31 cellular contexts compared by ENCODE assay signal in the genomic region with DNA sequence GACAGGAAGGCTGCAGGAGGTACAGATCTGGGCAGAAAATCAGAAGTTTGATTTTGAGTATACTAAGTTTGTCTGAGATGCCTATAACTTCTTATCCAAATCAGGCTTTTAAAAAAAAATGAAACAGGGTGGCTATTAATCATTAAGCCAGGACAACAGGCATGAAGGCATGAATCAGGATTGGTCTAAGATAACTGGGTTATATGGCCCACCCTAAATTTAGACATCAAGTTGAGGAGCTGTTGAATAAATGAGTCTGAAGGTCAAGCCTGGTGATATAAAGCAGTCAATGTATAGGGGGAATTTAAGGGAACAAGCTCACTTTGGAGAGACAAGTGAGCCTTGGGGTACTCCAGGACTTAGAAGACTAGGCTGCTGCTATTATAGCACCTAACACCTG. TPM values are rescaled to one million over a fixed set of nuclear protein-coding genes. Genes with fewer than 3 reads are reported as not detected.
"Had no signal": no experiment of that assay in that cellular context is flagged by ENCODE, and none has a peak within 500 bp of the region (broad histone marks: within the 10 kb centered on the region; RNA-seq: fewer than 3 reads in every experiment).

No MANE protein-coding gene starts in this region.

- H3K27ac ChIP-seq: ascending aorta, WERI-Rb-1 had no signal

- H3K9me3 ChIP-seq: ascending aorta had no signal

- H3K4me3 ChIP-seq: ascending aorta, K562 had no signal

- H3K4me3 Mint-ChIP-seq: activated CD4-positive, alpha-beta memory T cell treated with anti-CD3 and anti-CD28 coated beads, Interleukin-2, amount 10 ng/mL, durations not matched to agents 7 days and 5 days; activated naive CD8-positive, alpha-beta T cell treated with anti-CD3 and anti-CD28 coated beads for 36 hours; activated T-cell treated with anti-CD3 and anti-CD28 coated beads, Interleukin-2, amount 50 U/mL, for 72 hours; activated T-helper 17 cell treated with anti-CD3 and anti-CD28 coated beads, Interleukin-2, amount 50 U/mL, for 72 hours; T-cell had no signal

- ATAC-seq: activated T-cell treated with anti-CD3 and anti-CD28 coated beads, Interleukin-2, amount 50 U/mL, for 72 hours; activated T-helper 17 cell treated with anti-CD3 and anti-CD28 coated beads, Interleukin-2, amount 50 U/mL, for 72 hours; K562; Panc1; SK-N-SH treated with all-trans-retinoic acid at 6 μM for 48 hours; T-cell had no signal

- H3K4me1 ChIP-seq: ascending aorta had no signal

- H3K27me3 Mint-ChIP-seq: activated CD4-positive, alpha-beta memory T cell treated with anti-CD3 and anti-CD28 coated beads, Interleukin-2, amount 10 ng/mL, durations not matched to agents 7 days and 5 days; activated naive CD8-positive, alpha-beta T cell treated with anti-CD3 and anti-CD28 coated beads for 36 hours; activated T-helper 17 cell treated with anti-CD3 and anti-CD28 coated beads, Interleukin-2, amount 50 U/mL, for 72 hours; T-cell had no signal

- H3K27ac Mint-ChIP-seq: activated CD4-positive, alpha-beta memory T cell treated with anti-CD3 and anti-CD28 coated beads, Interleukin-2, amount 10 ng/mL, durations not matched to agents 7 days and 5 days; activated naive CD8-positive, alpha-beta T cell treated with anti-CD3 and anti-CD28 coated beads for 36 hours; activated T-helper 17 cell treated with anti-CD3 and anti-CD28 coated beads, Interleukin-2, amount 50 U/mL, for 72 hours; T-cell had no signal

- H3K4me1 Mint-ChIP-seq: activated CD4-positive, alpha-beta memory T cell treated with anti-CD3 and anti-CD28 coated beads, Interleukin-2, amount 10 ng/mL, durations not matched to agents 7 days and 5 days; activated naive CD8-positive, alpha-beta T cell treated with anti-CD3 and anti-CD28 coated beads for 36 hours; activated T-helper 17 cell treated with anti-CD3 and anti-CD28 coated beads, Interleukin-2, amount 50 U/mL, for 72 hours had no signal

- DNase-seq: activated CD4-positive, alpha-beta memory T cell treated with anti-CD3 and anti-CD28 coated beads, Interleukin-2, amount 10 ng/mL, durations not matched to agents 7 days and 5 days; activated CD4-positive, alpha-beta T cell treated with anti-CD3 and anti-CD28 coated beads for 1 hour; activated CD4-positive, alpha-beta T cell treated with anti-CD3 and anti-CD28 coated beads for 48 hours; activated CD4-positive, CD25-positive, alpha-beta regulatory T cell; activated effector memory CD4-positive, alpha-beta T cell treated with anti-CD3 and anti-CD28 coated beads, Interleukin-2, amount 50 U/mL, for 16 hours; activated naive CD4-positive, alpha-beta T cell; activated naive CD4-positive, alpha-beta T cell treated with anti-CD3 and anti-CD28 coated beads, Interleukin-2, amount 50 U/mL, for 16 hours; activated naive CD8-positive, alpha-beta T cell treated with anti-CD3 and anti-CD28 coated beads for 36 hours; activated T-cell treated with anti-CD3 and anti-CD28 coated beads, Interleukin-2, amount 50 U/mL, for 1 hour; activated T-cell treated with anti-CD3 and anti-CD28 coated beads, Interleukin-2, amount 50 U/mL, for 72 hours; amygdala; central memory CD4-positive, alpha-beta T cell; IMR-90; NCI-H1105; NCI-H1417 treated with DMSO at 0.1 percent for 48 hours; NCI-H187 treated with DMSO at 0.1 percent for 48 hours; NCI-H2081; NCI-H2171 treated with DMSO at 0.1 percent for 48 hours; NCI-H226; NCI-H446 treated with DMSO at 0.1 percent for 48 hours; NCI-H524 treated with DMSO at 0.1 percent for 48 hours; SHP77 treated with DMSO at 0.1 percent for 48 hours; T-cell; T-helper 2 cell; T-helper 9 cell; WERI-Rb-1 had no signal

- H3K27me3 ChIP-seq: ascending aorta had no signal

- H3K9me3 Mint-ChIP-seq: activated CD4-positive, alpha-beta memory T cell treated with anti-CD3 and anti-CD28 coated beads, Interleukin-2, amount 10 ng/mL, durations not matched to agents 7 days and 5 days; activated naive CD8-positive, alpha-beta T cell treated with anti-CD3 and anti-CD28 coated beads for 36 hours; activated T-cell treated with anti-CD3 and anti-CD28 coated beads, Interleukin-2, amount 50 U/mL, for 72 hours; activated T-helper 17 cell treated with anti-CD3 and anti-CD28 coated beads, Interleukin-2, amount 50 U/mL, for 72 hours; T-cell had no signal

RNA-seq across cellular contexts. Expression of gene ZC2HC1C, which starts 28.8 kb away (rescaled TPM):
- total RNA-seq: ascending aorta had no signal

RNA-seq across cellular contexts. Expression of gene ACYP1, which starts 34.4 kb away (rescaled TPM):
- total RNA-seq: ascending aorta had no signal
